9 cellular contexts compared by ENCODE assay signal in the genomic region with DNA sequence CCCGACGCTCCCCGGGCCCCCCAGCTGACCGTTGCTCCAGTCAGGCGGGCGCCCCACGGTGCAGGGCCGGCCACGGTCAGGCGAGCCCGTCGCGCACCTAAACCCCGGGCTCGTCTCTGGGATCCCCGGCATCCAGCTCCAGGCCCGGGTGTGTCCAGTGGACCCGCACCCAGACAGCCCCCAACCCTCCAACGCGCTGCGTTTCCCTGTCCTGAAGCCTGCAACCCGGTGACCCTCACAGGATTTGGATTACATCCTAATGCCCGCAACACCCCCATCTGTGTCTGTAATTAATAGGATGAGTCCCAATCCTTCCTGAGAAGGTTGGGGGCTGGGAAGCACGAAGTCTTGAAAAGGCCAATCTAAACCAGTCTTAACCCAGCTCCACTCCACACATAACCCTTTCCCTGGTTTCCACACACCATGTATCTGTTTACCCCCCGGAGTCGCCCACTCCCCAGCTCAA. TPM values are rescaled to one million over a fixed set of nuclear protein-coding genes. Genes with fewer than 3 reads are reported as not detected.
DNase-seq lines count a peak whose midpoint lies in the region; ATAC-seq and TF ChIP-seq lines count a peak whose summit lies in the region.
"Had no signal": no experiment of that assay in that cellular context is flagged by ENCODE, and none has a peak within 500 bp of the region (broad histone marks: within the 10 kb centered on the region; RNA-seq: fewer than 3 reads in every experiment).

No MANE protein-coding gene starts in this region.

- H3K9me3 Mint-ChIP-seq in nephron progenitor cell = no peaks in the 10 kb centered on the region

- peak overlapping the region; percentile 64 to 79 (median 68) for H3K4me3 ChIP-seq in BLaER1 treated with 17β-estradiol and CSF1 and Interleukin-3, amounts not matched to agents 10 nM and 100 nM
- H3K4me3 ChIP-seq in LNCaP clone FGC (ENCODE audit: low read depth, low read length) = peak overlapping the region; percentile 54

- no peaks in the 10 kb centered on the region for H3K9me3 ChIP-seq in BLaER1 treated with 17β-estradiol and CSF1 and Interleukin-3, amounts not matched to agents 10 nM and 100 nM (replicated peaks in 1 of 11)

- no peaks in the 10 kb centered on the region for H3K36me3 Mint-ChIP-seq in nephron progenitor cell (ENCODE audit: low read depth)

- H3K27me3 ChIP-seq in BLaER1 treated with 17β-estradiol and CSF1 and Interleukin-3, amounts not matched to agents 10 nM and 100 nM = peaks cover 0 to 36% (median 13%) of the 10 kb centered on the region in 11 experiments; a peak in 12 of 22 replicates

- no peak for ATAC-seq in HG03175 (IDR thresholded peaks at IDR 0.05; ENCODE audit: unreplicated experiment)

- H3K27ac Mint-ChIP-seq in nephron progenitor cell = no peak overlapping the region

- peaks cover 7 to 61% (median 43%) of the 10 kb centered on the region in 10 experiments; a peak in 19 of 20 replicates for H3K4me1 ChIP-seq in BLaER1 treated with 17β-estradiol and CSF1 and Interleukin-3, amounts not matched to agents 10 nM and 100 nM

- H3K4me1 Mint-ChIP-seq in nephron progenitor cell = peaks cover 51% of the 10 kb centered on the region

- H3K4me3 Mint-ChIP-seq in nephron progenitor cell = peak overlapping the region; percentile 87

- H3K9ac ChIP-seq in BLaER1 treated with 17β-estradiol and CSF1 and Interleukin-3, amounts not matched to agents 10 nM and 100 nM = peak overlapping the region in 10 of 11 experiments; percentile 54 to 81 (median 74); a peak in 18 of 22 replicates

- peaks cover 0 to 9% (median 0%) of the 10 kb centered on the region in 11 experiments; a peak in 2 of 22 replicates for H4K20me1 ChIP-seq in BLaER1 treated with 17β-estradiol and CSF1 and Interleukin-3, amounts not matched to agents 10 nM and 100 nM

- no peak for DNase-seq in LNCaP clone FGC (ENCODE audit: low read depth)
- no peak for DNase-seq in nephron progenitor cell
- no peak for DNase-seq in GM19238 (ENCODE audit: insufficient read length, low spot score)
- DNase-seq in D341Med (ENCODE audit: low spot score) = no peak
- no peak for DNase-seq in mucosa of gallbladder (ENCODE audit: low spot score)
- DNase-seq: MV-4-11 had no signal

- H3K27me3 Mint-ChIP-seq in nephron progenitor cell (ENCODE audit: low read depth, poor library complexity) = peaks cover 67% of the 10 kb centered on the region

- peak overlapping the region; percentile 95 to 100 (median 98) for H3K4me2 ChIP-seq in BLaER1 treated with 17β-estradiol and CSF1 and Interleukin-3, amounts not matched to agents 10 nM and 100 nM

- peak overlapping the region in 4 of 11 experiments; percentile 52 to 67 (median 66); a peak in 4 of 22 replicates for H3K27ac ChIP-seq in BLaER1 treated with 17β-estradiol and CSF1 and Interleukin-3, amounts not matched to agents 10 nM and 100 nM
- H3K27ac ChIP-seq in cingulate gyrus (ENCODE audit: low read depth, low read length) = peak overlapping the region; percentile 77

- no peaks in the 10 kb centered on the region for H3K36me3 ChIP-seq in BLaER1 treated with 17β-estradiol and CSF1 and Interleukin-3, amounts not matched to agents 10 nM and 100 nM

- no peak for TF ChIP-seq CTCF in LNCaP clone FGC (IDR thresholded peaks at IDR 0.05; ENCODE audit: control insufficient read depth, extremely low read depth, insufficient read depth)
- TF ChIP-seq CTCF in nephron progenitor cell (IDR thresholded peaks at IDR 0.05) = no peak

RNA-seq across cellular contexts. Expression of a gene that starts 10.4 kb away (rescaled TPM):
- 2.2 TPM for total RNA-seq in mucosa of gallbladder

RNA-seq across cellular contexts. Expression of a gene that starts 12.3 kb away (rescaled TPM):
- 28.9 TPM for total RNA-seq in mucosa of gallbladder

RNA-seq across cellular contexts. Expression of a gene that starts 30.0 kb away (rescaled TPM):
- 1.6 TPM for total RNA-seq in mucosa of gallbladder

RNA-seq across cellular contexts. Expression of a gene that starts 32.8 kb away (rescaled TPM):
- total RNA-seq in mucosa of gallbladder = 91.8 TPM

RNA-seq across cellular contexts. Expression of a gene that starts 33.0 kb away (rescaled TPM):
- 2.8 TPM for total RNA-seq in mucosa of gallbladder
